Comparison of ENCODE assay signal across 8 cellular contexts in genomic region chr19:17522988-17523872, GRCh38. TPM values are rescaled to one million over a fixed set of nuclear protein-coding genes. Genes with fewer than 3 reads are reported as not detected.
DNase-seq lines count a peak whose midpoint lies in the region; ATAC-seq and TF ChIP-seq lines count a peak whose summit lies in the region.

No MANE protein-coding gene starts in this region.

- no peak for TF ChIP-seq POLR2A in right lobe of liver (IDR thresholded peaks at IDR 0.05)

- H3K27ac ChIP-seq in Karpas-422 (ENCODE audit: low read length) (peak overlapping the region; percentile 43; the same call in 1 of the 2 replicates), right lobe of liver (peak overlapping the region in 2 of 3 donors; percentile 28 to 43), upper lobe of right lung (peak overlapping the region; percentile 72), neural progenitor cell (no peak overlapping the region)

- WGBS in right lobe of liver (ENCODE audit: insufficient coverage, low coverage, low lambda C conversion rate, missing lambda C conversion rate): 23% methylated on average over 19 of the region's 24 CpGs

- no peaks in the 10 kb centered on the region for H3K9me3 ChIP-seq in Karpas-422 (ENCODE audit: low read length)
- no peaks in the 10 kb centered on the region for H3K9me3 ChIP-seq in right lobe of liver
- peaks cover 2% of the 10 kb centered on the region for H3K9me3 ChIP-seq in upper lobe of right lung
- H3K9me3 ChIP-seq in neural progenitor cell (ENCODE audit: low read depth): no peaks in the 10 kb centered on the region

- H3K4me1 Mint-ChIP-seq in activated T-cell treated with anti-CD3 and anti-CD28 coated beads, Interleukin-2, amount 50 U/mL, for 24 hours (ENCODE audit: low read depth): peaks cover 29% of the 10 kb centered on the region
- H3K4me1 Mint-ChIP-seq in neural progenitor cell: no peaks in the 10 kb centered on the region

- no peaks in the 10 kb centered on the region for H3K9me3 Mint-ChIP-seq in activated T-cell treated with anti-CD3 and anti-CD28 coated beads, Interleukin-2, amount 50 U/mL, for 24 hours
- H3K9me3 Mint-ChIP-seq in neural progenitor cell: peaks cover 4% of the 10 kb centered on the region

- no peaks in the 10 kb centered on the region for H3K9me2 ChIP-seq in Karpas-422 (replicated peaks; ENCODE audit: insufficient read depth, low read length)

- H3F3A ChIP-seq in neural progenitor cell (ENCODE audit: low read depth): no peaks in the 10 kb centered on the region

- H3K36me3 Mint-ChIP-seq in activated T-cell treated with anti-CD3 and anti-CD28 coated beads, Interleukin-2, amount 50 U/mL, for 24 hours (ENCODE audit: low read depth): peaks cover 28% of the 10 kb centered on the region
- H3K36me3 Mint-ChIP-seq in neural progenitor cell: peaks cover 3% of the 10 kb centered on the region

- TF ChIP-seq CTCF in GM12875 (IDR thresholded peaks at IDR 0.05; ENCODE audit: borderline replicate concordance, insufficient read depth, low read depth, low read length) (no peak), right lobe of liver (IDR thresholded peaks at IDR 0.05) (no peak), upper lobe of right lung (IDR thresholded peaks at IDR 0.05) (no peak), neural progenitor cell (IDR thresholded peaks at IDR 0.05) (no peak)

- H3K27me3 ChIP-seq in Karpas-422 (ENCODE audit: low read length) (no peaks in the 10 kb centered on the region), right lobe of liver (no peaks in the 10 kb centered on the region), upper lobe of right lung (no peaks in the 10 kb centered on the region), neural progenitor cell (no peaks in the 10 kb centered on the region)

- H3K79me2 ChIP-seq in Karpas-422 (ENCODE audit: low read length) (no peaks in the 10 kb centered on the region), neural progenitor cell (ENCODE audit: low read depth) (no peaks in the 10 kb centered on the region)

- H4K20me1 ChIP-seq in Karpas-422 (ENCODE audit: insufficient read depth, low read depth, low read length) (no peaks in the 10 kb centered on the region), neural progenitor cell (ENCODE audit: low read depth) (no peaks in the 10 kb centered on the region)

- ATAC-seq in GM21529 (IDR thresholded peaks at IDR 0.05; ENCODE audit: unreplicated experiment) (peak; percentile 77), right lobe of liver (peak; percentile 78 to 93 (median 84)), upper lobe of right lung (peak; percentile 94)

- H3K36me3 ChIP-seq in Karpas-422 (ENCODE audit: insufficient read depth, low read length): no peaks in the 10 kb centered on the region
- peaks cover 0 to 4% (median 2%) of the 10 kb centered on the region in 4 donors for H3K36me3 ChIP-seq in right lobe of liver
- no peaks in the 10 kb centered on the region for H3K36me3 ChIP-seq in upper lobe of right lung
- peaks cover under 1% of the 10 kb centered on the region for H3K36me3 ChIP-seq in neural progenitor cell

- intact Hi-C loops in right lobe of liver (cut with DNase I): no loop called here
- intact Hi-C loops in upper lobe of right lung (cut with DNase I): no loop called here

- H2AFZ ChIP-seq in Karpas-422 (ENCODE audit: low read length): peak overlapping the region; percentile 62
- no peak overlapping the region for H2AFZ ChIP-seq in neural progenitor cell (replicated peaks)

- peak overlapping the region; percentile 44 for H3K4me3 Mint-ChIP-seq in activated T-cell treated with anti-CD3 and anti-CD28 coated beads, Interleukin-2, amount 50 U/mL, for 24 hours
- no peak overlapping the region for H3K4me3 Mint-ChIP-seq in neural progenitor cell

- H3K4me3 ChIP-seq in GM12875 (ENCODE audit: low read depth, low read length) (peak overlapping the region; percentile 11), Karpas-422 (ENCODE audit: low read length) (no peak overlapping the region; the same call in 1 of the 2 replicates), right lobe of liver (no peak overlapping the region), upper lobe of right lung (no peak overlapping the region), neural progenitor cell (no peak overlapping the region)

- peak overlapping the region; percentile 39 for H3K4me2 ChIP-seq in Karpas-422 (ENCODE audit: low read depth, low read length, poor library complexity, severe bottlenecking)
- no peak overlapping the region for H3K4me2 ChIP-seq in neural progenitor cell

- H3K9ac ChIP-seq in Karpas-422 (ENCODE audit: low read length) (peak overlapping the region; percentile 54), neural progenitor cell (no peak overlapping the region)

- DNase-seq in Karpas-422 (peak; percentile 80), right lobe of liver (peak; percentile 66 to 81 (median 69)), upper lobe of right lung (peak; percentile 81), HCEC 1CT (no peak), neural progenitor cell (ENCODE audit: low spot score) (no peak)
- peak; percentile 72 for DNase-seq in activated T-cell treated with anti-CD3 and anti-CD28 coated beads, Interleukin-2, amount 50 U/mL, for 24 hours

- H3K27me3 Mint-ChIP-seq in activated T-cell treated with anti-CD3 and anti-CD28 coated beads, Interleukin-2, amount 50 U/mL, for 24 hours: no peaks in the 10 kb centered on the region
- H3K27me3 Mint-ChIP-seq in neural progenitor cell (ENCODE audit: insufficient read depth, low read depth): peaks cover 9% of the 10 kb centered on the region

- peaks cover 25% of the 10 kb centered on the region for H3K4me1 ChIP-seq in Karpas-422 (ENCODE audit: low read length)
- no peaks in the 10 kb centered on the region for H3K4me1 ChIP-seq in right lobe of liver
- peaks cover 19% of the 10 kb centered on the region for H3K4me1 ChIP-seq in upper lobe of right lung
- no peaks in the 10 kb centered on the region for H3K4me1 ChIP-seq in neural progenitor cell

- peak overlapping the region; percentile 93 for H3K27ac Mint-ChIP-seq in activated T-cell treated with anti-CD3 and anti-CD28 coated beads, Interleukin-2, amount 50 U/mL, for 24 hours
- H3K27ac Mint-ChIP-seq in neural progenitor cell: no peak overlapping the region

RNA-seq across cellular contexts. Expression of gene PGLS, which starts 11.8 kb away (rescaled TPM):
- total RNA-seq in Karpas-422 (2014; rRNA removed; shearing (Covaris generic); ENCODE audit: low replicate concordance): 93.0 and 130 TPM in 2 replicates
- total RNA-seq in right lobe of liver: 10 to 100 TPM; 31.7 to 60.0 (median 38.8) TPM
- 78.0 TPM for total RNA-seq in upper lobe of right lung
- total RNA-seq in neural progenitor cell (ENCODE audit: low replicate concordance): 22.8 and 86.0 TPM in 2 replicates

RNA-seq across cellular contexts. Expression of gene COLGALT1, which starts 32.2 kb away (rescaled TPM):
- total RNA-seq in Karpas-422 (2014; rRNA removed; shearing (Covaris generic); ENCODE audit: low replicate concordance): 25.0 and 25.5 TPM in 2 replicates
- total RNA-seq in right lobe of liver: 10 to 100 TPM; 23.2 to 36.8 (median 31.1) TPM
- total RNA-seq in upper lobe of right lung: 104 TPM
- 38.4 and 60.3 TPM in 2 replicates for total RNA-seq in neural progenitor cell (ENCODE audit: low replicate concordance)

RNA-seq across cellular contexts. Expression of gene SLC27A1, which starts 52.9 kb away (rescaled TPM):
- 4.0 and 4.8 TPM in 2 replicates for total RNA-seq in Karpas-422 (2014; rRNA removed; shearing (Covaris generic); ENCODE audit: low replicate concordance)
- total RNA-seq in right lobe of liver (10 to 100 TPM in 1 of 6 experiments, 1 to 10 TPM in 5; 5.1 to 12.3 (median 6.1) TPM), upper lobe of right lung (27.8 TPM), neural progenitor cell (ENCODE audit: low replicate concordance) (13.9 and 22.4 TPM in 2 replicates)

Comparison
In these comparisons a context has a peak if more than half of its experiments do, and no peak if none do; other contexts are left out.
1. DNase-seq: peak in Karpas-422 (single experiment), activated T-cell treated with anti-CD3 and anti-CD28 coated beads, Interleukin-2, amount 50 U/mL, for 24 hours (single experiment), right lobe of liver (3 of 3) and upper lobe of right lung (single experiment); none in HCEC 1CT (single experiment) and neural progenitor cell (single experiment).
2. Peak in every context shown above with its lines, with median percentiles within 50 percentile points of each other: ATAC-seq.